15 cellular contexts compared by ENCODE assay signal in genomic region chr9:120480707-120481106, GRCh38.
DNase-seq lines count a peak whose midpoint lies in the region; ATAC-seq, FAIRE-seq and TF ChIP-seq lines count a peak whose summit lies in the region.
"Had no signal": no experiment of that assay in that cellular context is flagged by ENCODE, and none has a peak within 500 bp of the region (broad histone marks: within the 10 kb centered on the region; RNA-seq: fewer than 3 reads in every experiment).

No MANE protein-coding gene starts in this region.

- H3K36me3 ChIP-seq in endothelial cell of umbilical vein (ENCODE audit: control insufficient read depth in 2 of 2, extremely low read depth in 1 of 2, insufficient read depth in 2 of 2, low read length in 2 of 2) = no peaks in the 10 kb centered on the region
- peaks cover 5% of the 10 kb centered on the region for H3K36me3 ChIP-seq in osteoblast (ENCODE audit: insufficient read depth, low read length)

- DNase-seq in NCI-H1092 (lab: John Stamatoyannopoulos, UW) = peak; percentile 11
- no peak for DNase-seq in NCI-H1092 treated with DMSO at 0.1 percent for 48 hours (lab: John Stamatoyannopoulos, UW)
- DNase-seq in NCI-H2107 treated with DMSO at 0.1 percent for 48 hours (lab: John Stamatoyannopoulos, UW; ENCODE audit: unreplicated experiment) = peak; percentile 53
- peak; percentile 10 for DNase-seq in endothelial cell of umbilical vein (ENCODE audit: low read depth, low spot score)
- no peak for DNase-seq in osteoblast (ENCODE audit: insufficient read length, low spot score, missing footprints)
- DNase-seq in effector CD4-positive, alpha-beta T cell = no peak
- no peak for DNase-seq in chondrocyte (ENCODE audit: low spot score)
- DNase-seq: EL; lower lobe of right lung; stimulated activated CD4-positive, alpha-beta T cell treated with anti-CD3 and anti-CD28 coated beads, Interleukin-1b, Interleukin-23, amount 100 ng/mL, for 48 hours; stimulated activated naive CD4-positive, alpha-beta T cell; T-helper 9 cell had no signal

- H3K27me3 Mint-ChIP-seq in chondrocyte (ENCODE audit: low read depth) = no peaks in the 10 kb centered on the region

- no peaks in the 10 kb centered on the region for H3K79me2 ChIP-seq in endothelial cell of umbilical vein (ENCODE audit: control insufficient read depth, insufficient read depth, low read length)
- H3K79me2 ChIP-seq in osteoblast (ENCODE audit: insufficient read depth, low read length) = no peaks in the 10 kb centered on the region

- ATAC-seq in GM18870 (IDR thresholded peaks at IDR 0.05; ENCODE audit: unreplicated experiment) = no peak
- ATAC-seq: lower lobe of right lung had no signal

- no peak overlapping the region for H3K9ac ChIP-seq in endothelial cell of umbilical vein (replicated peaks; ENCODE audit: extremely low read depth, insufficient read depth, low read length)

- H2AFZ ChIP-seq in endothelial cell of umbilical vein (ENCODE audit: low read depth, low read length) = no peak overlapping the region
- no peak overlapping the region for H2AFZ ChIP-seq in osteoblast (ENCODE audit: low read length)

- H3K27ac Mint-ChIP-seq in chondrocyte (ENCODE audit: unreplicated experiment) = no peak overlapping the region

- no peak overlapping the region for H3K4me2 ChIP-seq in endothelial cell of umbilical vein (ENCODE audit: insufficient read depth, low read length)
- no peak overlapping the region for H3K4me2 ChIP-seq in osteoblast (ENCODE audit: insufficient read depth, low read length)

- no TSS peak for BruUV-seq in endothelial cell of umbilical vein (replicated peaks; lab: Mats Ljungman, UMichigan)

- no peaks in the 10 kb centered on the region for H3K9me1 ChIP-seq in endothelial cell of umbilical vein (replicated peaks; ENCODE audit: control insufficient read depth, extremely low read depth, insufficient read depth, low read length)

- dilution Hi-C loops in endothelial cell of umbilical vein (cut with MboI; ENCODE audit: extremely low pct_ligation_motif_present, low sequenced_read_pairs) = no loop called here

- H3K36me3 Mint-ChIP-seq in chondrocyte (ENCODE audit: low read depth) = peaks cover 5% of the 10 kb centered on the region

- POLR2A ChIA-PET in endothelial cell of umbilical vein (lab: Charles Lee) = no interaction called here

- no peak for FAIRE-seq in endothelial cell of umbilical vein (lab: Jason Lieb, UNC)
- FAIRE-seq: A204.1, frontal cortex had no signal

- CTCF ChIA-PET in endothelial cell of umbilical vein (lab: Charles Lee) = no interaction called here

- TF ChIP-seq CTCF in endothelial cell of umbilical vein (IDR thresholded peaks at IDR 0.05; ENCODE audit: extremely low read depth in 1 of 2, insufficient read depth in 1 of 2, low read depth in 1 of 2, low read length in 2 of 2) (no peak), osteoblast (IDR thresholded peaks at IDR 0.05; ENCODE audit: extremely low read depth, low read depth, low read length) (no peak), chondrocyte (IDR thresholded peaks at IDR 0.05) (no peak)

- H4K20me1 ChIP-seq in endothelial cell of umbilical vein (replicated peaks; ENCODE audit: control insufficient read depth, extremely low read depth, insufficient read depth, low read length) (no peaks in the 10 kb centered on the region), osteoblast (ENCODE audit: insufficient read depth, low read length) (no peaks in the 10 kb centered on the region)

- peaks cover 34% of the 10 kb centered on the region for H3K4me1 Mint-ChIP-seq in chondrocyte (ENCODE audit: low read depth)

- intact Hi-C loops in endothelial cell of umbilical vein (cut with micrococcal nuclease) = no loop called here

- H3K27ac ChIP-seq in endothelial cell of umbilical vein (ENCODE audit: insufficient read depth, low read depth, low read length) (no peak overlapping the region), osteoblast (ENCODE audit: low read depth, low read length) (peak overlapping the region; percentile 31)
- H3K27ac ChIP-seq: lower lobe of right lung had no signal

- no peaks in the 10 kb centered on the region for H3K9me3 ChIP-seq in endothelial cell of umbilical vein (replicated peaks; ENCODE audit: control insufficient read depth, insufficient read depth, low read length)
- H3K9me3 ChIP-seq in osteoblast (ENCODE audit: low read depth, low read length) = no peaks in the 10 kb centered on the region
- H3K9me3 ChIP-seq: lower lobe of right lung had no signal

- no peaks in the 10 kb centered on the region for H3K9me3 Mint-ChIP-seq in chondrocyte (ENCODE audit: low read depth)

- H3K27me3 ChIP-seq in endothelial cell of umbilical vein (ENCODE audit: control insufficient read depth in 2 of 2, insufficient read depth in 2 of 2, low read length in 2 of 2) (no peaks in the 10 kb centered on the region), osteoblast (ENCODE audit: insufficient read depth, low read length) (no peaks in the 10 kb centered on the region)

- no peak overlapping the region for H3K4me3 ChIP-seq in endothelial cell of umbilical vein (replicated peaks in 1 of 3; ENCODE audit: insufficient read depth in 1 of 3, low read depth in 1 of 3, low read length in 3 of 3)
- H3K4me3 ChIP-seq in osteoblast (ENCODE audit: insufficient read depth, low read length) = no peak overlapping the region
- H3K4me3 ChIP-seq: lower lobe of right lung had no signal

- H3K4me3 Mint-ChIP-seq in chondrocyte (ENCODE audit: unreplicated experiment) = no peak overlapping the region

- no peaks in the 10 kb centered on the region for H3K4me1 ChIP-seq in endothelial cell of umbilical vein (ENCODE audit: control insufficient read depth, extremely low read depth, insufficient read depth, low read length)
- peaks cover 57% of the 10 kb centered on the region for H3K4me1 ChIP-seq in osteoblast (ENCODE audit: insufficient read depth, low read length)

- TF ChIP-seq POLR2A in endothelial cell of umbilical vein (IDR thresholded peaks at IDR 0.05; ENCODE audit: low read depth, low read length) = no peak

TF ChIP-seq in endothelial cell of umbilical vein, 7 proteins besides CTCF, POLR2A, EP300 and RAD21:
- TF ChIP-seq POLR2AphosphoS5 (IDR thresholded peaks at IDR 0.05; ENCODE audit: insufficient read depth, low read depth, low read length) (no peak), MAX (IDR thresholded peaks at IDR 0.05; ENCODE audit: insufficient read depth, insufficient read length) (no peak), MYC (IDR thresholded peaks at IDR 0.05; ENCODE audit: low read depth, low read length) (no peak), EZH2 (IDR thresholded peaks at IDR 0.05; ENCODE audit: borderline replicate concordance, low read depth, low read length, severe bottlenecking) (no peak), JUN (IDR thresholded peaks at IDR 0.05; ENCODE audit: borderline replicate concordance, insufficient read depth, insufficient read length, low read depth) (no peak), FOS (IDR thresholded peaks at IDR 0.05; ENCODE audit: borderline replicate concordance, insufficient read depth, low read length) (no peak), GATA2 (IDR thresholded peaks at IDR 0.05; ENCODE audit: insufficient read depth, insufficient read length, low read depth, low read length) (no peak)
TF ChIP-seq in endothelial cell of umbilical vein: peak in this region for 0.

Comparison
In these comparisons a context has a peak if more than half of its experiments do, and no peak if none do; other contexts are left out.
1. DNase-seq: peak in NCI-H1092 (single experiment), NCI-H2107 treated with DMSO at 0.1 percent for 48 hours (single experiment) and endothelial cell of umbilical vein (single experiment); none in NCI-H1092 treated with DMSO at 0.1 percent for 48 hours (single experiment), osteoblast (single experiment), effector CD4-positive, alpha-beta T cell (single experiment) and chondrocyte (single experiment).